ENCODE assay signal across 12 cellular contexts in the genomic region with DNA sequence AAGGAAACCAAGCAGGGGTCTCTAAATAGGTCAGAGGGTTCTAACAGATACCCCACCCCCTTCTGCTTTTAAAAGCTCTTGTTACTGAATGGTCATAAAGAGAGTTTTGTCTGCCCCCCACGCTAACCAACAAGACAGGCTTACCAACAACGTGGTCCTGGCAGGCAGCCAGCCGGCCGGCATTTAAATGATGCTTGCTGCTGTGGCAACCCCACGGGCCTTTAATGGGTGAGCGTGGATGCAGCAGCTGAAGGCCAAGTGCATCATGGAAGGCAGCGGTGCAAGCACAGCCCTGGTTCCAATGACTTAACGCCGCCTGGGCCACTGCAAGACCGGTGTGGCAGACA. TPM values are rescaled to one million over a fixed set of nuclear protein-coding genes. Genes with fewer than 3 reads are reported as not detected.
A peak's percentile ranks its signal among the peaks of the same experiment; 100 is the strongest.
DNase-seq lines count a peak whose midpoint lies in the region; ATAC-seq, FAIRE-seq and TF ChIP-seq lines count a peak whose summit lies in the region.
"Had no signal": no experiment of that assay in that cellular context is flagged by ENCODE, and none has a peak within 500 bp of the region (broad histone marks: within the 10 kb centered on the region; RNA-seq: fewer than 3 reads in every experiment).

No MANE protein-coding gene starts in this region.

- peaks cover 0 to 4% (median 0%) of the 10 kb centered on the region in 5 experiments for H3K9me3 Mint-ChIP-seq in brain
- no peaks in the 10 kb centered on the region for H3K9me3 Mint-ChIP-seq in activated CD4-positive, alpha-beta T cell treated with anti-CD3 and anti-CD28 coated beads, Interleukin-2, amount 10 ng/mL, durations not matched to agents 7 days and 5 days

- ATAC-seq in pancreas (peak in 2 of 4 donors; percentile 35 to 46), GM18519 (IDR thresholded peaks at IDR 0.05; ENCODE audit: low FRiP score, unreplicated experiment) (no peak)
- ATAC-seq: left lung had no signal

- H3K9me3 ChIP-seq in pancreas, result no peaks in the 10 kb centered on the region
- H3K9me3 ChIP-seq: left lung had no signal

- intact Hi-C loops in pancreas (cut with DNase I), result no loop called here

- H3K27me3 ChIP-seq in pancreas, result no peaks in the 10 kb centered on the region
- H3K27me3 ChIP-seq: left lung had no signal

- peak overlapping the region; percentile 43 to 71 (median 58) for H3K4me3 Mint-ChIP-seq in brain
- H3K4me3 Mint-ChIP-seq in activated CD4-positive, alpha-beta T cell treated with anti-CD3 and anti-CD28 coated beads, Interleukin-2, amount 10 ng/mL, durations not matched to agents 7 days and 5 days, result no peak overlapping the region

- no peak overlapping the region for H3K27ac ChIP-seq in pancreas
- H3K27ac ChIP-seq: left lung had no signal

- CTCF ChIA-PET in activated CD4-positive, alpha-beta T cell treated with anti-CD3 and anti-CD28 coated beads, Interleukin-2, amount 10 ng/mL, durations not matched to agents 7 days and 5 days (lab: Charles Lee), result interaction anchor here (1.3 kb wide), 1 partner anchor 25 kb away, joined by 4 read pairs; no protein-coding TSS in a partner anchor

- WGBS in pancreas, 2 donors, result 53 to 54% methylated on average over 10 of the region's 10 CpGs

- H3K4me1 ChIP-seq in pancreas, result peaks cover 0 to 7% (median 0%) of the 10 kb centered on the region in 3 donors

- H3K36me3 ChIP-seq in pancreas, result no peaks in the 10 kb centered on the region

- DNase-seq in EL (peak; percentile 31), NCI-H1930 (lab: John Stamatoyannopoulos, UW) (peak; percentile 55 to 84), pancreas (peak in 5 of 6 donors; percentile 18 to 76 (median 51)), T-helper 1 cell (no peak), ecto neural progenitor cell (ENCODE audit: low spot score) (no peak)
- DNase-seq in activated CD4-positive, alpha-beta T cell treated with anti-CD3 and anti-CD28 coated beads, Interleukin-2, amount 10 ng/mL, durations not matched to agents 7 days and 5 days, result no peak
- DNase-seq: activated naive CD4-positive, alpha-beta T cell; left lung; MV-4-11; stimulated activated CD4-positive, alpha-beta T cell treated with anti-CD3 and anti-CD28 coated beads, Interleukin-12 subunit alpha, Interleukin-12 subunit beta, amount 100 ng/mL, for 4 hours had no signal

- no peaks in the 10 kb centered on the region for H3K36me3 Mint-ChIP-seq in brain
- no peaks in the 10 kb centered on the region for H3K36me3 Mint-ChIP-seq in activated CD4-positive, alpha-beta T cell treated with anti-CD3 and anti-CD28 coated beads, Interleukin-2, amount 10 ng/mL, durations not matched to agents 7 days and 5 days (ENCODE audit: low read depth)

- POLR2A ChIA-PET in activated CD4-positive, alpha-beta T cell treated with anti-CD3 and anti-CD28 coated beads, Interleukin-2, amount 10 ng/mL, durations not matched to agents 7 days and 5 days (lab: Charles Lee), result no interaction called here

- H3K27me3 Mint-ChIP-seq in brain, result no peaks in the 10 kb centered on the region
- H3K27me3 Mint-ChIP-seq in activated CD4-positive, alpha-beta T cell treated with anti-CD3 and anti-CD28 coated beads, Interleukin-2, amount 10 ng/mL, durations not matched to agents 7 days and 5 days, result peaks cover 20% of the 10 kb centered on the region

- no peak for FAIRE-seq in pancreas (lab: Jason Lieb, UNC)

- no peak overlapping the region for H3K4me3 ChIP-seq in pancreas
- H3K4me3 ChIP-seq: left lung had no signal

- TF ChIP-seq CTCF in brain (conservative IDR thresholded peaks at IDR 0.05), result no peak
- TF ChIP-seq CTCF in pancreas (IDR thresholded peaks at IDR 0.05), result no peak

- H3K4me1 Mint-ChIP-seq in brain, result peaks cover 89% of the 10 kb centered on the region
- peaks cover 19% of the 10 kb centered on the region for H3K4me1 Mint-ChIP-seq in activated CD4-positive, alpha-beta T cell treated with anti-CD3 and anti-CD28 coated beads, Interleukin-2, amount 10 ng/mL, durations not matched to agents 7 days and 5 days

- H3K27ac Mint-ChIP-seq in brain, result peak overlapping the region; percentile 59 to 97 (median 94)
- H3K27ac Mint-ChIP-seq in activated CD4-positive, alpha-beta T cell treated with anti-CD3 and anti-CD28 coated beads, Interleukin-2, amount 10 ng/mL, durations not matched to agents 7 days and 5 days, result no peak overlapping the region

RNA-seq across cellular contexts. Expression of a gene that starts 29.7 kb away (rescaled TPM):
- 28.7 TPM for polyA plus RNA-seq in brain (ENCODE audit: insufficient read depth, low read depth, low replicate concordance)
- 10 to 100 TPM in 2 of 6 donors, 1 to 10 TPM in 4; 1.4 to 28.2 (median 5.5) TPM for total RNA-seq in pancreas
- polyA plus RNA-seq in pancreas, result 1 to 10 TPM; 3.2 to 4.2 TPM
- 1 to 10 TPM in 1 of 2 experiments, under 1 TPM in 1; 0.92 to 1.3 TPM for total RNA-seq in activated CD4-positive, alpha-beta T cell treated with anti-CD3 and anti-CD28 coated beads, Interleukin-2, amount 10 ng/mL, durations not matched to agents 7 days and 5 days

Comparison
In these comparisons a context has a peak if more than half of its experiments do, and no peak if none do; other contexts are left out.
1. DNase-seq: peak in EL (single experiment), NCI-H1930 (2 of 2) and pancreas (5 of 6); none in T-helper 1 cell (0 of 5), ecto neural progenitor cell (single experiment) and activated CD4-positive, alpha-beta T cell treated with anti-CD3 and anti-CD28 coated beads, Interleukin-2, amount 10 ng/mL, durations not matched to agents 7 days and 5 days (single experiment).